24 cellular contexts compared by ENCODE assay signal in genomic region chr2:95343429-95344207, GRCh38. TPM values are rescaled to one million over a fixed set of nuclear protein-coding genes. Genes with fewer than 3 reads are reported as not detected.
DNase-seq lines count a peak whose midpoint lies in the region; ATAC-seq lines count a peak whose summit lies in the region.
"Had no signal": no experiment of that assay in that cellular context is flagged by ENCODE, and none has a peak within 500 bp of the region (broad histone marks: within the 10 kb centered on the region; RNA-seq: fewer than 3 reads in every experiment).

No MANE protein-coding gene starts in this region.

- H3K9me3 Mint-ChIP-seq in activated T-cell treated with anti-CD3 and anti-CD28 coated beads, Interleukin-2, amount 50 U/mL, for 72 hours = no peaks in the 10 kb centered on the region
- H3K9me3 Mint-ChIP-seq: activated T-helper 1 cell treated with anti-CD3 and anti-CD28 coated beads, Interleukin-12 subunit alpha, Interleukin-12 subunit beta, Interleukin-2, Interleukin-4 antibody, amounts not matched to agents 30 ng/mL and 10 ng/mL and 1 ng/mL, durations not matched to agents 14 hours and 24 hours and 36 hours; nephron had no signal

- DNase-seq in activated T-cell treated with anti-CD3 and anti-CD28 coated beads, Interleukin-2, amount 50 U/mL, for 1 hour = peak; percentile 8
- DNase-seq in activated T-cell treated with anti-CD3 and anti-CD28 coated beads, Interleukin-2, amount 50 U/mL, for 72 hours = no peak
- DNase-seq in M059J (ENCODE audit: low read depth) (peak; percentile 39), epithelial cell of prostate (ENCODE audit: low read depth, low spot score) (peak; percentile 8), posterior vena cava (ENCODE audit: low spot score) (peak; percentile 64), HUDEP-2 (lab: John Stamatoyannopoulos, UW; ENCODE audit: unreplicated experiment in 76 of 76) (no peak), MV-4-11 (lab: John Stamatoyannopoulos, UW) (no peak)
- DNase-seq: activated CD4-positive, alpha-beta T cell treated with anti-CD3 and anti-CD28 coated beads for 4 hours; AML-193; NCI-H1694; NCI-H2171 treated with DMSO at 0.1 percent for 48 hours; NCI-H524; PC-9; SJCRH30; T-helper 1 cell had no signal

- no peak overlapping the region for H3K4me3 Mint-ChIP-seq in activated T-cell treated with anti-CD3 and anti-CD28 coated beads, Interleukin-2, amount 50 U/mL, for 72 hours
- H3K4me3 Mint-ChIP-seq: activated naive CD8-positive, alpha-beta T cell; activated T-helper 1 cell treated with anti-CD3 and anti-CD28 coated beads, Interleukin-12 subunit alpha, Interleukin-12 subunit beta, Interleukin-2, Interleukin-4 antibody, amounts not matched to agents 30 ng/mL and 10 ng/mL and 1 ng/mL, durations not matched to agents 14 hours and 24 hours and 36 hours had no signal

- H3K27ac ChIP-seq in epithelial cell of prostate = no peak overlapping the region
- H3K27ac ChIP-seq: 22Rv1, heart left ventricle, parathyroid adenoma, PC-9, SJCRH30, upper lobe of left lung had no signal

- intact Hi-C loops in posterior vena cava (cut with DNase I) = no loop called here

- H3K36me3 Mint-ChIP-seq in activated T-cell treated with anti-CD3 and anti-CD28 coated beads, Interleukin-2, amount 50 U/mL, for 72 hours (ENCODE audit: insufficient read depth in 2 of 2) = no peaks in the 10 kb centered on the region
- H3K36me3 Mint-ChIP-seq: activated naive CD8-positive, alpha-beta T cell had no signal

- H3K4me1 Mint-ChIP-seq in activated T-cell treated with anti-CD3 and anti-CD28 coated beads, Interleukin-2, amount 50 U/mL, for 72 hours (ENCODE audit: low read depth) = no peaks in the 10 kb centered on the region
- H3K4me1 Mint-ChIP-seq: nephron had no signal

- H3K27me3 Mint-ChIP-seq in activated T-cell treated with anti-CD3 and anti-CD28 coated beads, Interleukin-2, amount 50 U/mL, for 72 hours (ENCODE audit: low read depth) = peaks cover 25% of the 10 kb centered on the region

- no peak for ATAC-seq in activated T-cell treated with anti-CD3 and anti-CD28 coated beads, Interleukin-2, amount 50 U/mL, for 72 hours (replicated peaks in 1 of 2)
- ATAC-seq in HG03139 (IDR thresholded peaks at IDR 0.05; ENCODE audit: unreplicated experiment) = no peak
- ATAC-seq: heart left ventricle had no signal

- H3K27ac Mint-ChIP-seq in activated T-cell treated with anti-CD3 and anti-CD28 coated beads, Interleukin-2, amount 50 U/mL, for 72 hours = no peak overlapping the region
- H3K27ac Mint-ChIP-seq: activated naive CD8-positive, alpha-beta T cell; activated T-helper 1 cell treated with anti-CD3 and anti-CD28 coated beads, Interleukin-12 subunit alpha, Interleukin-12 subunit beta, Interleukin-2, Interleukin-4 antibody, amounts not matched to agents 30 ng/mL and 10 ng/mL and 1 ng/mL, durations not matched to agents 14 hours and 24 hours and 36 hours; nephron had no signal

RNA-seq across cellular contexts. Expression of gene KCNIP3, which starts 46.5 kb away (rescaled TPM):
- total RNA-seq in activated T-cell treated with anti-CD3 and anti-CD28 coated beads, Interleukin-2, amount 50 U/mL, for 72 hours = not detected
- 3.3 and 5.8 TPM in 2 replicates for total RNA-seq in M059J (2014; rRNA removed; shearing (Covaris generic))
- 10 to 100 TPM; 10.5 to 17.9 TPM for total RNA-seq in posterior vena cava
- total RNA-seq: activated T-helper 1 cell treated with anti-CD3 and anti-CD28 coated beads, Interleukin-12 subunit alpha, Interleukin-12 subunit beta, Interleukin-2, Interleukin-4 antibody, amounts not matched to agents 30 ng/mL and 10 ng/mL and 1 ng/mL, durations not matched to agents 14 hours and 24 hours and 36 hours; mononuclear cell; SJCRH30 had no signal

RNA-seq across cellular contexts. Expression of gene FAHD2A, which starts 58.9 kb away (rescaled TPM):
- total RNA-seq in activated T-cell treated with anti-CD3 and anti-CD28 coated beads, Interleukin-2, amount 50 U/mL, for 72 hours = 10 to 100 TPM; 35.7 to 40.6 TPM
- total RNA-seq in M059J (2014; rRNA removed; shearing (Covaris generic)) = 25.7 and 32.3 TPM in 2 replicates
- 10 to 100 TPM; 14.1 to 18.3 TPM for total RNA-seq in posterior vena cava

Comparison
In these comparisons a context has a peak if more than half of its experiments do, and no peak if none do; other contexts are left out.
1. DNase-seq: peak in activated T-cell treated with anti-CD3 and anti-CD28 coated beads, Interleukin-2, amount 50 U/mL, for 1 hour (single experiment), M059J (single experiment), epithelial cell of prostate (single experiment) and posterior vena cava (single experiment); none in activated T-cell treated with anti-CD3 and anti-CD28 coated beads, Interleukin-2, amount 50 U/mL, for 72 hours (0 of 2), HUDEP-2 (0 of 76) and MV-4-11 (single experiment).